Comparison of ENCODE assay signal across 8 cellular contexts in the genomic region with DNA sequence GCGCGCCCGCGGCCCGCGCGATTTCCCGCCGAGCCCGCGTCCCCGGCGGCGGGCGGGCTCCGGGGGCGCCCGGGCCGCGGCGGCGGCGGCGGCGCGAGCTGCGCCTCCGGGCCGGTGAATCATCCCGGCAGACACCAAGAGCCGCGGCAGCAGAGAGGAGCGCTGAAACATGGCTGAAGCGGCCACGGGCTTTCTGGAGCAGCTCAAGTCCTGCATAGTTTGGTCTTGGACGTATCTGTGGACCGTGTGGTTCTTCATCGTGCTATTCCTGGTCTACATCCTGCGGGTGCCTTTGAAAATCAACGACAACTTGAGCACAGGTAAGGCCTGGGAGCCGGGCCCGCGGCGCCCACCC. TPM values are rescaled to one million over a fixed set of nuclear protein-coding genes. Genes with fewer than 3 reads are reported as not detected.
A peak's percentile ranks its signal among the peaks of the same experiment; 100 is the strongest.
DNase-seq lines count a peak whose midpoint lies in the region; ATAC-seq, FAIRE-seq and TF ChIP-seq lines count a peak whose summit lies in the region.

A gene with protein sequence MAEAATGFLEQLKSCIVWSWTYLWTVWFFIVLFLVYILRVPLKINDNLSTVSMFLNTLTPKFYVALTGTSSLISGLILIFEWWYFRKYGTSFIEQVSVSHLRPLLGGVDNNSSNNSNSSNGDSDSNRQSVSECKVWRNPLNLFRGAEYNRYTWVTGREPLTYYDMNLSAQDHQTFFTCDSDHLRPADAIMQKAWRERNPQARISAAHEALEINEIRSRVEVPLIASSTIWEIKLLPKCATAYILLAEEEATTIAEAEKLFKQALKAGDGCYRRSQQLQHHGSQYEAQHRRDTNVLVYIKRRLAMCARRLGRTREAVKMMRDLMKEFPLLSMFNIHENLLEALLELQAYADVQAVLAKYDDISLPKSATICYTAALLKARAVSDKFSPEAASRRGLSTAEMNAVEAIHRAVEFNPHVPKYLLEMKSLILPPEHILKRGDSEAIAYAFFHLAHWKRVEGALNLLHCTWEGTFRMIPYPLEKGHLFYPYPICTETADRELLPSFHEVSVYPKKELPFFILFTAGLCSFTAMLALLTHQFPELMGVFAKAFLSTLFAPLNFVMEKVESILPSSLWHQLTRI (plus strand): TSS at position 130 of the 355 bp plus-strand sequence. CDS start 40 bp downstream, at position 170.

- no peak for FAIRE-seq in HTR-8/SVneo (lab: Jason Lieb, UNC)

- no peak for TF ChIP-seq CTCF in RWPE1 (conservative IDR thresholded peaks at IDR 0.05; ENCODE audit: low read depth)

- ATAC-seq in GM19467 (IDR thresholded peaks at IDR 0.05; ENCODE audit: unreplicated experiment), result peak; percentile 34

- no peak within 1 kb of the TSS for H2BK15ac ChIP-seq in neuronal stem cell (ENCODE audit: low read length)

- H3K27ac ChIP-seq in RWPE1 (peak within 1 kb of the TSS; percentile 96), neuronal stem cell (replicated peaks; ENCODE audit: low read length) (peak within 1 kb of the TSS; percentile 93)

- POLR2A ChIA-PET in RWPE1 (lab: Yijun Ruan, JAX; ENCODE audit: low non-redundant PET), result no interaction called here

- H4K8ac ChIP-seq in neuronal stem cell (ENCODE audit: low read depth, low read length), result no peak within 1 kb of the TSS

- peak within 1 kb of the TSS; percentile 83 for H2BK5ac ChIP-seq in neuronal stem cell (ENCODE audit: low read length)

- peak within 1 kb of the TSS; percentile 69 for H3K4me2 ChIP-seq in neuronal stem cell (ENCODE audit: insufficient read depth, low read length, poor library complexity, severe bottlenecking)

- DNase-seq in COLO829 (ENCODE audit: low spot score) (peak; percentile 27), HTR-8/SVneo (ENCODE audit: insufficient read length, low spot score) (peak; percentile 48), RWPE1 (ENCODE audit: low spot score) (peak; percentile 57), activated gamma-delta T cell treated with Interleukin-2 at 50 U/mL for 16 hours (peak; percentile 59), foreskin melanocyte (peak; percentile 61), neuronal stem cell (ENCODE audit: low spot score) (peak; percentile 65), stromal cell of bone marrow (ENCODE audit: low read depth) (peak; percentile 53)

- peak within 1 kb of the TSS; percentile 70 to 96 for H3K4me3 ChIP-seq in neuronal stem cell (ENCODE audit: low read length in 2 of 2)

- no peak within 1 kb of the TSS for H3K4ac ChIP-seq in neuronal stem cell (ENCODE audit: low read length)

- H2BK12ac ChIP-seq in neuronal stem cell (ENCODE audit: low read length), result no peak within 1 kb of the TSS

- no peaks in the 10 kb centered on the region for H3K79me1 ChIP-seq in neuronal stem cell (ENCODE audit: low read depth, low read length)

- H2BK120ac ChIP-seq in neuronal stem cell (ENCODE audit: low read depth, low read length), result no peak within 1 kb of the TSS

- H3K27me3 ChIP-seq in neuronal stem cell (ENCODE audit: control insufficient read depth in 3 of 3, insufficient read depth in 3 of 3, low read depth in 1 of 3, low read length in 3 of 3), result no peaks in the 10 kb centered on the region

- H4K91ac ChIP-seq in neuronal stem cell (ENCODE audit: low read depth, low read length, poor library complexity), result no peak within 1 kb of the TSS

- H2AFZ ChIP-seq in neuronal stem cell (ENCODE audit: low read length), result peak within 1 kb of the TSS; percentile 76

- no peak within 1 kb of the TSS for H3K14ac ChIP-seq in neuronal stem cell (ENCODE audit: low read length)

- peaks cover 4 to 7% of the 10 kb centered on the region in 2 donors for H3K4me1 ChIP-seq in neuronal stem cell (ENCODE audit: control insufficient read depth in 2 of 2, insufficient read depth in 1 of 2, low read depth in 1 of 2, low read length in 2 of 2)

- peak within 1 kb of the TSS; percentile 98 for H3K18ac ChIP-seq in neuronal stem cell (ENCODE audit: low read length)

- H3K36me3 ChIP-seq in neuronal stem cell (replicated peaks in 1 of 2; ENCODE audit: control insufficient read depth in 2 of 2, insufficient read depth in 2 of 2, low read length in 2 of 2), result no peaks in the 10 kb centered on the region

- peak within 1 kb of the TSS; percentile 90 for H3K9ac ChIP-seq in neuronal stem cell (ENCODE audit: low read depth, low read length, poor library complexity)

- no CpG with 5 or more reads among the region's 44 CpGs for WGBS in neuronal stem cell (ENCODE audit: extremely low coverage in 2 of 2, insufficient read length in 2 of 2, insufficient replicate concordance in 1 of 2), 2 donors

- peak within 1 kb of the TSS; percentile 82 for H3K23ac ChIP-seq in neuronal stem cell (ENCODE audit: low read depth, low read length, poor library complexity)

- no peak within 1 kb of the TSS for H2AK5ac ChIP-seq in neuronal stem cell (ENCODE audit: low read depth, low read length)

- CTCF ChIA-PET in RWPE1 (lab: Yijun Ruan, JAX), result interaction anchor here (0.8 kb wide), 1 partner anchor 35 kb away, joined by 3 read pairs; no protein-coding TSS in a partner anchor

- no peaks in the 10 kb centered on the region for H3K9me3 ChIP-seq in neuronal stem cell (replicated peaks in 1 of 2; ENCODE audit: control insufficient read depth in 2 of 2, insufficient read depth in 1 of 2, low read depth in 1 of 2, low read length in 2 of 2)

RNA-seq across cellular contexts. Expression of the gene that starts here (rescaled TPM):
- polyA plus RNA-seq in neuronal stem cell (2013, experiment 1 of 2), result 4.0 TPM
- polyA plus RNA-seq in neuronal stem cell (2013, experiment 2 of 2), result 3.9 TPM

Comparison
In these comparisons a context has a peak if more than half of its experiments do, and no peak if none do; other contexts are left out.
1. Peak in every context shown above with its lines: DNase-seq, ATAC-seq, H3K4me3 ChIP-seq and H3K27ac ChIP-seq.